1 cellular context compared by ENCODE assay signal in the genomic region with DNA sequence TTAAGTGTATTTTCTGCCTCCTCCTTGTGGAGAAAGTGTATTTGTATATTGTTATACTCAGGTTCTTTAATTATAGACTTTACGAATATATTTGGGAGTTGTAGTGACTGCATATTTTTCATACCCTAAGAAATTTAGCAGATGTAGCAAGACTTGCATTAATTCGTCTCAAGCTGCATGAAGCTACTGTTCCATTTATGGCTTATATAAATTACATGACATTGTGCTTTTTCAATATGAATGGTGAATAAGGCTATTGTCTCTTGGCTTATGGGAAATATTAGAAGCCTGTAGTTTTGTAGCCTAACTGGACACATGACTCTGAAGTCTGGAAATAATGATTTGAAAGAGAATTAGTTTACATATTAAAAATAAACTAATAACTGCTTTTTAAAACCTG.
TF ChIP-seq lines count a peak whose summit lies in the region.

No MANE protein-coding gene starts in this region.

TF ChIP-seq in A549, 52 proteins besides CTCF, POLR2A, EP300 and RAD21 (continued from another document):
- TF ChIP-seq REST (IDR thresholded peaks at IDR 0.05) = no peak
- TF ChIP-seq EHMT2 (IDR thresholded peaks at IDR 0.05; ENCODE audit: low read depth) = no peak
- TF ChIP-seq JUN (IDR thresholded peaks at IDR 0.05) = no peak
- no peak for TF ChIP-seq POLR2AphosphoS2 (conservative IDR thresholded peaks at IDR 0.05; ENCODE audit: low read length)
- no peak for TF ChIP-seq ZNF302 (CRISPR knock-in tag; IDR thresholded peaks at IDR 0.05)
